In genomic region chr14:88551094-88551870, GRCh38 we compare ENCODE assay signal across 8 cellular contexts. TPM values are rescaled to one million over a fixed set of nuclear protein-coding genes. Genes with fewer than 3 reads are reported as not detected.
DNase-seq lines count a peak whose midpoint lies in the region; ATAC-seq and TF ChIP-seq lines count a peak whose summit lies in the region.

No MANE protein-coding gene starts in this region.

- H3K9me3 Mint-ChIP-seq in T-helper 1 cell treated with Interleukin-12 subunit alpha and Interleukin-12 subunit beta and Interleukin-4 antibody, amounts not matched to agents 30 μg/mL and 1 μg/mL, for 36 hours, result no peaks in the 10 kb centered on the region
- H3K9me3 Mint-ChIP-seq in immature natural killer cell, result peaks cover 0 to 3% (median 0%) of the 10 kb centered on the region in 6 donors

- H3K9me3 ChIP-seq in sigmoid colon, result no peaks in the 10 kb centered on the region

- TF ChIP-seq POLR2A in sigmoid colon (IDR thresholded peaks at IDR 0.05), result peak; percentile 49 to 56

- WGBS in sigmoid colon, 2 donors, result 6 to 14% methylated on average over 50 of the region's 50 CpGs

- peaks cover 0 to 45% (median 34%) of the 10 kb centered on the region in 4 donors for H3K4me1 ChIP-seq in sigmoid colon

- H3K27me3 Mint-ChIP-seq in T-helper 1 cell treated with Interleukin-12 subunit alpha and Interleukin-12 subunit beta and Interleukin-4 antibody, amounts not matched to agents 30 μg/mL and 1 μg/mL, for 36 hours (ENCODE audit: low read depth), result peaks cover 45% of the 10 kb centered on the region
- peaks cover 11 to 45% (median 19%) of the 10 kb centered on the region in 3 donors for H3K27me3 Mint-ChIP-seq in immature natural killer cell (ENCODE audit: low read depth in 3 of 3)

- ATAC-seq in HG03457 (IDR thresholded peaks at IDR 0.05; ENCODE audit: unreplicated experiment), result peak; percentile 64
- ATAC-seq in HG03520 (IDR thresholded peaks at IDR 0.05; ENCODE audit: unreplicated experiment), result no peak

- H3K4me3 Mint-ChIP-seq in T-helper 1 cell treated with Interleukin-12 subunit alpha and Interleukin-12 subunit beta and Interleukin-4 antibody, amounts not matched to agents 30 μg/mL and 1 μg/mL, for 36 hours, result peak overlapping the region; percentile 75
- peak overlapping the region; percentile 73 to 79 (median 78) for H3K4me3 Mint-ChIP-seq in immature natural killer cell

- H3K4me1 Mint-ChIP-seq in T-helper 1 cell treated with Interleukin-12 subunit alpha and Interleukin-12 subunit beta and Interleukin-4 antibody, amounts not matched to agents 30 μg/mL and 1 μg/mL, for 36 hours (ENCODE audit: low read depth), result peaks cover 9% of the 10 kb centered on the region
- peaks cover 14 to 26% of the 10 kb centered on the region in 2 donors for H3K4me1 Mint-ChIP-seq in immature natural killer cell

- H3K4me3 ChIP-seq in sigmoid colon, result peak overlapping the region; percentile 56 to 75 (median 61)

- H3K36me3 ChIP-seq in sigmoid colon, result peaks cover 0 to 37% (median 3%) of the 10 kb centered on the region in 4 donors

- peak; percentile 87 for DNase-seq in COR-L47 (lab: John Stamatoyannopoulos, UW)
- peak in 59 of 61 donors; percentile 10 to 87 (median 74) for DNase-seq in caudate nucleus (lab: John Stamatoyannopoulos, UW)
- peak in 2 of 3 donors; percentile 38 to 44 for DNase-seq in immature natural killer cell
- DNase-seq in sigmoid colon, result peak; percentile 91
- DNase-seq in NK-92 treated with Interleukin-12 subunit alpha and Interleukin-12 subunit beta, amount 100 ng/mL, for 24 hours (lab: John Stamatoyannopoulos, UW), result no peak

- no peaks in the 10 kb centered on the region for H3K36me3 Mint-ChIP-seq in T-helper 1 cell treated with Interleukin-12 subunit alpha and Interleukin-12 subunit beta and Interleukin-4 antibody, amounts not matched to agents 30 μg/mL and 1 μg/mL, for 36 hours (ENCODE audit: low read depth)
- H3K36me3 Mint-ChIP-seq in immature natural killer cell, result no peaks in the 10 kb centered on the region

- intact Hi-C loops in sigmoid colon (cut with DNase I), result loop anchor here (1.0 to 10.0 kb wide), 4 partner anchors 59 to 559 kb away; partner anchors contain the start of genes GALC, SPATA7 and TTC8

- H3K27ac Mint-ChIP-seq in T-helper 1 cell treated with Interleukin-12 subunit alpha and Interleukin-12 subunit beta and Interleukin-4 antibody, amounts not matched to agents 30 μg/mL and 1 μg/mL, for 36 hours, result no peak overlapping the region
- no peak overlapping the region for H3K27ac Mint-ChIP-seq in immature natural killer cell

- no peak for TF ChIP-seq EP300 in sigmoid colon (IDR thresholded peaks at IDR 0.05)

- peak overlapping the region; percentile 39 for H3K27ac ChIP-seq in caudate nucleus (ENCODE audit: low read depth, low read length)
- H3K27ac ChIP-seq in sigmoid colon, result peak overlapping the region; percentile 73 to 90 (median 83)

- TF ChIP-seq CTCF in sigmoid colon (IDR thresholded peaks at IDR 0.05), result peak in 2 of 4 experiments; percentile 24 to 48

- H3K27me3 ChIP-seq in sigmoid colon, result no peaks in the 10 kb centered on the region

RNA-seq across cellular contexts. Expression of gene PTPN21, which starts 3.5 kb away (rescaled TPM):
- polyA plus RNA-seq in immature natural killer cell, result not detected
- total RNA-seq in sigmoid colon, result 10 to 100 TPM; 13.7 to 29.1 (median 17.5) TPM
- 10 to 100 TPM in 1 of 3 donors, 1 to 10 TPM in 2; 7.3 to 12.6 (median 9.5) TPM for polyA plus RNA-seq in sigmoid colon

RNA-seq across cellular contexts. Expression of gene ZC3H14, which starts 11.6 kb away (rescaled TPM):
- 10 to 100 TPM; 28.3 to 48.4 (median 36.1) TPM for polyA plus RNA-seq in immature natural killer cell
- 10 to 100 TPM; 80.4 to 89.5 (median 83.7) TPM for total RNA-seq in sigmoid colon
- polyA plus RNA-seq in sigmoid colon, result 10 to 100 TPM; 23.4 to 30.6 (median 25.0) TPM

Comparison
In these comparisons a context has a peak if more than half of its experiments do, and no peak if none do; other contexts are left out.
1. RNA of gene PTPN21, which starts 3.5 kb away (polyA plus RNA-seq): 7.3 to 12.6 TPM in sigmoid colon; not detected in immature natural killer cell; every median in the first group is over 4 times any median in the second.